Comparison of ENCODE assay signal across 10 cellular contexts in the genomic region with DNA sequence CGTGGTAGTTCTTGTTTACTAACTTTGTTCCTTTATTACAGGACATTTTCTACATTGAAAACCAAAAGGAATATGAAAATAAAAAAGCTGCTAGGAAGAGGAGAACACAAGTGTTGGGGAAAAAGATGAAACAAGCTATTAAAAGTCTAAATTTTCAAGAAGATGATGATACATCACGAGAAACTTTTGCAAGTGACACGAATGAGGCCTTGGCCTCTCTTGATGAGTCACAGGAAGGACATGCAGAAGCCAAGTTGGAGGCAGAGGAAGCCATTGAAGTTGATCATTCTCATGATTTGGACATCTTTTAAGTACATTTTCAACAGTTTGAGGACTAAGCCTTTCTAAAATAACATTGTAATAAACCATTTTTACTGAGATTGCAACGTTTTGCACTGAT. TPM values are rescaled to one million over a fixed set of nuclear protein-coding genes. Genes with fewer than 3 reads are reported as not detected.
A peak's percentile ranks its signal among the peaks of the same experiment; 100 is the strongest.
DNase-seq lines count a peak whose midpoint lies in the region; ATAC-seq and TF ChIP-seq lines count a peak whose summit lies in the region.
"Had no signal": no experiment of that assay in that cellular context is flagged by ENCODE, and none has a peak within 500 bp of the region (broad histone marks: within the 10 kb centered on the region; RNA-seq: fewer than 3 reads in every experiment).

No MANE protein-coding gene starts in this region.

- no peak overlapping the region for H2BK120ac ChIP-seq in neuronal stem cell (ENCODE audit: low read depth, low read length)

- no peak overlapping the region for H3K27ac ChIP-seq in neuronal stem cell (replicated peaks; ENCODE audit: low read length)

- no peak overlapping the region for H3K14ac ChIP-seq in neuronal stem cell (ENCODE audit: low read length)

- ATAC-seq in GM18909 (IDR thresholded peaks at IDR 0.05; ENCODE audit: poor library complexity, unreplicated experiment) (no peak), HG02852 (IDR thresholded peaks at IDR 0.05; ENCODE audit: unreplicated experiment) (no peak)

- no peak overlapping the region for H2AFZ ChIP-seq in neuronal stem cell (ENCODE audit: low read length)

- TF ChIP-seq CTCF in GM20000 (IDR thresholded peaks at IDR 0.05; ENCODE audit: extremely low read depth, missing control alignments): no peak

- no peaks in the 10 kb centered on the region for H3K9me3 ChIP-seq in neuronal stem cell (replicated peaks in 1 of 2; ENCODE audit: control insufficient read depth in 2 of 2, insufficient read depth in 1 of 2, low read depth in 1 of 2, low read length in 2 of 2)

- no peak overlapping the region for H2BK5ac ChIP-seq in neuronal stem cell (ENCODE audit: low read length)

- peaks cover 6 to 65% of the 10 kb centered on the region in 2 donors for H3K36me3 ChIP-seq in neuronal stem cell (replicated peaks in 1 of 2; ENCODE audit: control insufficient read depth in 2 of 2, insufficient read depth in 2 of 2, low read length in 2 of 2)

- H3K4me1 ChIP-seq in neuronal stem cell (ENCODE audit: control insufficient read depth in 2 of 2, insufficient read depth in 1 of 2, low read depth in 1 of 2, low read length in 2 of 2): no peaks in the 10 kb centered on the region

- no peak overlapping the region for H3K18ac ChIP-seq in neuronal stem cell (ENCODE audit: low read length)

- no CpG with 5 or more reads among the region's 4 CpGs for WGBS in neuronal stem cell (ENCODE audit: extremely low coverage in 2 of 2, insufficient read length in 2 of 2, insufficient replicate concordance in 1 of 2), 2 donors

- DNase-seq in Daoy (ENCODE audit: low read depth) (peak; percentile 67), NCI-H460 (ENCODE audit: extremely low read depth, low read depth) (peak; percentile 12), astrocyte of the hippocampus (ENCODE audit: low read depth, low spot score) (peak; percentile 60), myocyte (ENCODE audit: low read depth) (peak; percentile 77), GM20000 (ENCODE audit: low spot score) (no peak), neuronal stem cell (ENCODE audit: low spot score) (no peak)
- DNase-seq: activated T-cell treated with anti-CD3 and anti-CD28 coated beads, Interleukin-2, amount 50 U/mL, for 48 hours; Karpas-422 had no signal

- no peak overlapping the region for H3K4ac ChIP-seq in neuronal stem cell (ENCODE audit: low read length)

- H4K91ac ChIP-seq in neuronal stem cell (ENCODE audit: low read depth, low read length, poor library complexity): no peak overlapping the region

- peaks cover 1% of the 10 kb centered on the region for H3K79me1 ChIP-seq in neuronal stem cell (ENCODE audit: low read depth, low read length)

- no peak overlapping the region for H3K9ac ChIP-seq in neuronal stem cell (ENCODE audit: low read depth, low read length, poor library complexity)

- no peak overlapping the region for H3K4me3 ChIP-seq in neuronal stem cell (ENCODE audit: low read length in 2 of 2)

- no peak overlapping the region for H3K4me2 ChIP-seq in neuronal stem cell (ENCODE audit: insufficient read depth, low read length, poor library complexity, severe bottlenecking)

- H2BK12ac ChIP-seq in neuronal stem cell (ENCODE audit: low read length): no peak overlapping the region

- no peak overlapping the region for H2BK15ac ChIP-seq in neuronal stem cell (ENCODE audit: low read length)

- H4K8ac ChIP-seq in neuronal stem cell (ENCODE audit: low read depth, low read length): no peak overlapping the region

- no peaks in the 10 kb centered on the region for H3K27me3 ChIP-seq in neuronal stem cell (ENCODE audit: control insufficient read depth in 3 of 3, insufficient read depth in 3 of 3, low read depth in 1 of 3, low read length in 3 of 3)

- H3K23ac ChIP-seq in neuronal stem cell (ENCODE audit: low read depth, low read length, poor library complexity): no peak overlapping the region

- no peak overlapping the region for H2AK5ac ChIP-seq in neuronal stem cell (ENCODE audit: low read depth, low read length)

RNA-seq across cellular contexts. Expression of a gene that starts 23.8 kb away (rescaled TPM):
- total RNA-seq in Daoy (2014; rRNA removed; shearing (Covaris generic)): 62.9 and 85.0 TPM in 2 replicates
- 46.8 and 62.6 TPM in 2 replicates for total RNA-seq in NCI-H460 (2014; rRNA removed; shearing (Covaris generic))
- polyA plus RNA-seq in NCI-H460 (2014; cell fraction: nucleus; rRNA removed): 15.2 and 21.8 TPM in 2 replicates
- 33.2 and 40.5 TPM in 2 replicates for total RNA-seq in myocyte
- 33.8 TPM for polyA plus RNA-seq in myocyte (2012)
- polyA plus RNA-seq in neuronal stem cell (2013, experiment 1 of 2): 26.4 TPM
- 26.2 TPM for polyA plus RNA-seq in neuronal stem cell (2013, experiment 2 of 2)

RNA-seq across cellular contexts. Expression of a gene that starts 29.5 kb away (rescaled TPM):
- 27.4 and 31.8 TPM in 2 replicates for total RNA-seq in Daoy (2014; rRNA removed; shearing (Covaris generic))
- total RNA-seq in NCI-H460 (2014; rRNA removed; shearing (Covaris generic)): 21.2 and 27.2 TPM in 2 replicates
- polyA plus RNA-seq in NCI-H460 (2014; cell fraction: nucleus; rRNA removed): 27.1 and 38.6 TPM in 2 replicates
- total RNA-seq in myocyte: 19.0 and 22.1 TPM in 2 replicates
- polyA plus RNA-seq in myocyte (2012): 70.4 TPM
- polyA plus RNA-seq in neuronal stem cell (2013, experiment 1 of 2): 126 TPM
- polyA plus RNA-seq in neuronal stem cell (2013, experiment 2 of 2): 128 TPM

Comparison
In these comparisons a context has a peak if more than half of its experiments do, and no peak if none do; other contexts are left out.
1. DNase-seq: peak in Daoy (single experiment), NCI-H460 (single experiment), astrocyte of the hippocampus (single experiment) and myocyte (single experiment); none in GM20000 (single experiment) and neuronal stem cell (single experiment).